ENCODE assay signal across 19 cellular contexts in the genomic region with DNA sequence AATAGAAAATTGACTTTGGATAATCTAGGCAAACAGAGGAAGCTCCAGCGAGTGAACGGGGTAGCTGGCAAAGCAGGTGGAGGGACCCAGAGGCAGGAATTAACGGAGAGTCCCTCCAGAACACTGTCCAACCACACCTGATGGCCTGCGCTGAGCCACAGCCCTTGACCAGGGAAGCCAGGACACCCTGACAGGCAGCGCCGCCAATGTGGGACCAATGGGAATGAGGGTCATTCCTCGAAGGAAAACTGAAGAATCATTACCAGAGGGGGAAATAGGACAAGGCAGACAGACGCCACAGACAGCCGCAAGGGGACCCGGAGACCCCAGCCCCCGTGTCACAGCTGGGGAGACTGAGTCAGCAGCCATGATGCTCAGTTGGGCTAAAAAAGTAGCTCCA.
"Had no signal": no experiment of that assay in that cellular context is flagged by ENCODE, and none has a peak within 500 bp of the region (broad histone marks: within the 10 kb centered on the region; RNA-seq: fewer than 3 reads in every experiment).

No MANE protein-coding gene starts in this region.

- H3K4me3 Mint-ChIP-seq: naive thymus-derived CD8-positive, alpha-beta T cell; neural crest cell had no signal

- H3K4me3 ChIP-seq: hepatocyte, mucosa of descending colon, prostate gland, suprapubic skin, thyroid gland, upper lobe of left lung, vagina had no signal

- H3K9me3 ChIP-seq: mucosa of descending colon, prostate gland, suprapubic skin, thyroid gland, upper lobe of left lung, vagina had no signal

- ATAC-seq: foreskin keratinocyte; left colon; mucosa of descending colon; naive thymus-derived CD8-positive, alpha-beta T cell had no signal

- H3K36me3 ChIP-seq: prostate gland, suprapubic skin, thyroid gland, upper lobe of left lung, vagina had no signal

- H3K27ac ChIP-seq: foreskin keratinocyte, parathyroid adenoma, prostate gland, suprapubic skin, thyroid gland, upper lobe of left lung, vagina had no signal

- H3K27me3 Mint-ChIP-seq: naive thymus-derived CD8-positive, alpha-beta T cell had no signal

- H2AFZ ChIP-seq: hepatocyte, parathyroid adenoma had no signal

- H3K27me3 ChIP-seq: foreskin keratinocyte, hepatocyte, suprapubic skin, thyroid gland, upper lobe of left lung, vagina had no signal

- DNase-seq: dermis blood vessel endothelial cell; erythroblast; foreskin keratinocyte; mammary epithelial cell; naive thymus-derived CD8-positive, alpha-beta T cell; nucleus accumbens; retina; stimulated activated CD4-positive, alpha-beta T cell treated with anti-CD3 and anti-CD28 coated beads, Interleukin-12 subunit alpha, Interleukin-12 subunit beta, amount 100 ng/mL, for 4 hours; stimulated activated naive CD4-positive, alpha-beta T cell; thyroid gland; upper lobe of left lung had no signal

- H3K4me1 ChIP-seq: foreskin keratinocyte, parathyroid adenoma, upper lobe of left lung had no signal

- H3K9ac ChIP-seq: parathyroid adenoma had no signal
